ENCODE assay signal across 8 cellular contexts in genomic region chr1:91884459-91885290, GRCh38. TPM values are rescaled to one million over a fixed set of nuclear protein-coding genes. Genes with fewer than 3 reads are reported as not detected.
A peak's percentile ranks its signal among the peaks of the same experiment; 100 is the strongest.
DNase-seq lines count a peak whose midpoint lies in the region; ATAC-seq lines count a peak whose summit lies in the region.

No MANE protein-coding gene starts in this region.

- DNase-seq in Caki2 (ENCODE audit: low read depth), result peak; percentile 21
- DNase-seq in NCI-H1092 (lab: John Stamatoyannopoulos, UW), result peak; percentile 1
- DNase-seq in activated T-cell treated with anti-CD3 and anti-CD28 coated beads, Interleukin-2, amount 50 U/mL, for 72 hours, result peak; percentile 51 to 57
- DNase-seq in fibroblast of peridontal ligament (ENCODE audit: extremely low read depth), result peak; percentile 52
- peak; percentile 20 for DNase-seq in neuronal stem cell (ENCODE audit: low spot score)
- no peak for DNase-seq in Karpas-422

- no peak overlapping the region for H2BK15ac ChIP-seq in neuronal stem cell (ENCODE audit: low read length)

- peak; percentile 64 to 69 for ATAC-seq in activated T-cell treated with anti-CD3 and anti-CD28 coated beads, Interleukin-2, amount 50 U/mL, for 72 hours (replicated peaks in 1 of 2)
- ATAC-seq in HG02852 (IDR thresholded peaks at IDR 0.05; ENCODE audit: unreplicated experiment) (no peak), GM21381 (IDR thresholded peaks at IDR 0.05; ENCODE audit: unreplicated experiment) (no peak)

- H4K20me1 ChIP-seq in Karpas-422 (ENCODE audit: insufficient read depth, low read depth, low read length), result no peaks in the 10 kb centered on the region

- H3K14ac ChIP-seq in neuronal stem cell (ENCODE audit: low read length), result no peak overlapping the region

- H3K4me1 Mint-ChIP-seq in activated T-cell treated with anti-CD3 and anti-CD28 coated beads, Interleukin-2, amount 50 U/mL, for 72 hours (ENCODE audit: low read depth), result peaks cover 46% of the 10 kb centered on the region

- H3K23ac ChIP-seq in neuronal stem cell (ENCODE audit: low read depth, low read length, poor library complexity), result no peak overlapping the region

- H2AK5ac ChIP-seq in neuronal stem cell (ENCODE audit: low read depth, low read length), result no peak overlapping the region

- H2BK5ac ChIP-seq in neuronal stem cell (ENCODE audit: low read length), result no peak overlapping the region

- H3K9me3 ChIP-seq in neuronal stem cell (replicated peaks in 1 of 2; ENCODE audit: control insufficient read depth in 2 of 2, insufficient read depth in 1 of 2, low read depth in 1 of 2, low read length in 2 of 2), result no peaks in the 10 kb centered on the region
- no peaks in the 10 kb centered on the region for H3K9me3 ChIP-seq in Karpas-422 (ENCODE audit: low read length)

- in situ Hi-C loops in Caki2 (cut with HindIII; ENCODE audit: low pct_unique_long_range_greater_than_20kb, low sequenced_read_pairs), result no loop called here

- peaks cover 20% of the 10 kb centered on the region for H3K27me3 Mint-ChIP-seq in activated T-cell treated with anti-CD3 and anti-CD28 coated beads, Interleukin-2, amount 50 U/mL, for 72 hours (ENCODE audit: low read depth)

- H3K27ac ChIP-seq in neuronal stem cell (replicated peaks; ENCODE audit: low read length) (no peak overlapping the region), Karpas-422 (ENCODE audit: low read length) (no peak overlapping the region)

- no peak overlapping the region for H4K8ac ChIP-seq in neuronal stem cell (ENCODE audit: low read depth, low read length)

- H3K79me2 ChIP-seq in Karpas-422 (ENCODE audit: low read length), result no peaks in the 10 kb centered on the region

- H3K4me3 ChIP-seq in neuronal stem cell (ENCODE audit: low read length in 2 of 2) (peak overlapping the region; percentile 92 to 95), Karpas-422 (ENCODE audit: low read length) (no peak overlapping the region)

- no peak overlapping the region for H2BK120ac ChIP-seq in neuronal stem cell (ENCODE audit: low read depth, low read length)

- peaks cover 3% of the 10 kb centered on the region for H3K79me1 ChIP-seq in neuronal stem cell (ENCODE audit: low read depth, low read length)

- no peaks in the 10 kb centered on the region for H3K9me2 ChIP-seq in Karpas-422 (replicated peaks; ENCODE audit: insufficient read depth, low read length)

- peak overlapping the region; percentile 83 for H3K27ac Mint-ChIP-seq in activated T-cell treated with anti-CD3 and anti-CD28 coated beads, Interleukin-2, amount 50 U/mL, for 72 hours

- H3K36me3 ChIP-seq in neuronal stem cell (replicated peaks in 1 of 2; ENCODE audit: control insufficient read depth in 2 of 2, insufficient read depth in 2 of 2, low read length in 2 of 2) (no peaks in the 10 kb centered on the region), Karpas-422 (ENCODE audit: insufficient read depth, low read length) (no peaks in the 10 kb centered on the region)

- H3K36me3 Mint-ChIP-seq in activated T-cell treated with anti-CD3 and anti-CD28 coated beads, Interleukin-2, amount 50 U/mL, for 72 hours (ENCODE audit: insufficient read depth in 2 of 2), result peaks cover 0 to 2% of the 10 kb centered on the region in 2 donors

- H3K4me1 ChIP-seq in neuronal stem cell (ENCODE audit: control insufficient read depth in 2 of 2, insufficient read depth in 1 of 2, low read depth in 1 of 2, low read length in 2 of 2) (peaks cover 1 to 9% of the 10 kb centered on the region in 2 donors), Karpas-422 (ENCODE audit: low read length) (no peaks in the 10 kb centered on the region)

- WGBS in neuronal stem cell (ENCODE audit: extremely low coverage in 2 of 2, insufficient read length in 2 of 2, insufficient replicate concordance in 1 of 2), 2 donors, result no CpG with 5 or more reads among the region's 25 CpGs

- no peak overlapping the region for H3K4ac ChIP-seq in neuronal stem cell (ENCODE audit: low read length)

- peak overlapping the region; percentile 99 for H3K18ac ChIP-seq in neuronal stem cell (ENCODE audit: low read length)

- H3K4me2 ChIP-seq in neuronal stem cell (ENCODE audit: insufficient read depth, low read length, poor library complexity, severe bottlenecking) (peak overlapping the region; percentile 99), Karpas-422 (ENCODE audit: low read depth, low read length, poor library complexity, severe bottlenecking) (no peak overlapping the region)

- peak overlapping the region; percentile 98 for H2AFZ ChIP-seq in neuronal stem cell (ENCODE audit: low read length)
- H2AFZ ChIP-seq in Karpas-422 (ENCODE audit: low read length), result no peak overlapping the region

- H3K4me3 Mint-ChIP-seq in activated T-cell treated with anti-CD3 and anti-CD28 coated beads, Interleukin-2, amount 50 U/mL, for 72 hours, result peak overlapping the region; percentile 95

- H4K91ac ChIP-seq in neuronal stem cell (ENCODE audit: low read depth, low read length, poor library complexity), result no peak overlapping the region

- no peaks in the 10 kb centered on the region for H3K9me3 Mint-ChIP-seq in activated T-cell treated with anti-CD3 and anti-CD28 coated beads, Interleukin-2, amount 50 U/mL, for 72 hours

- no peak overlapping the region for H2BK12ac ChIP-seq in neuronal stem cell (ENCODE audit: low read length)

- peak overlapping the region; percentile 44 for H3K9ac ChIP-seq in neuronal stem cell (ENCODE audit: low read depth, low read length, poor library complexity)
- no peak overlapping the region for H3K9ac ChIP-seq in Karpas-422 (ENCODE audit: low read length)

- H3K27me3 ChIP-seq in neuronal stem cell (ENCODE audit: control insufficient read depth in 3 of 3, insufficient read depth in 3 of 3, low read depth in 1 of 3, low read length in 3 of 3), result peaks cover 0 to 7% (median 0%) of the 10 kb centered on the region in 3 experiments
- H3K27me3 ChIP-seq in Karpas-422 (ENCODE audit: low read length), result no peaks in the 10 kb centered on the region

RNA-seq across cellular contexts. Expression of gene TGFBR3, which starts 1.3 kb away (rescaled TPM):
- total RNA-seq in Caki2 (2014; rRNA removed; shearing (Covaris generic); ENCODE audit: low replicate concordance), result 0.17 and 0.47 TPM in 2 replicates
- total RNA-seq in activated T-cell treated with anti-CD3 and anti-CD28 coated beads, Interleukin-2, amount 50 U/mL, for 72 hours, result 1 to 10 TPM; 8.1 to 9.7 TPM
- 5.3 TPM for polyA plus RNA-seq in neuronal stem cell (2013, experiment 1 of 2)
- 5.1 TPM for polyA plus RNA-seq in neuronal stem cell (2013, experiment 2 of 2)
- not detected in 2 replicates for total RNA-seq in Karpas-422 (2014; rRNA removed; shearing (Covaris generic); ENCODE audit: low replicate concordance)

Comparison
In these comparisons a context has a peak if more than half of its experiments do, and no peak if none do; other contexts are left out.
1. ATAC-seq: peak in activated T-cell treated with anti-CD3 and anti-CD28 coated beads, Interleukin-2, amount 50 U/mL, for 72 hours (2 of 2); none in HG02852 (single experiment) and GM21381 (single experiment).